Comparison of ENCODE assay signal across 1 cellular context in the genomic region with DNA sequence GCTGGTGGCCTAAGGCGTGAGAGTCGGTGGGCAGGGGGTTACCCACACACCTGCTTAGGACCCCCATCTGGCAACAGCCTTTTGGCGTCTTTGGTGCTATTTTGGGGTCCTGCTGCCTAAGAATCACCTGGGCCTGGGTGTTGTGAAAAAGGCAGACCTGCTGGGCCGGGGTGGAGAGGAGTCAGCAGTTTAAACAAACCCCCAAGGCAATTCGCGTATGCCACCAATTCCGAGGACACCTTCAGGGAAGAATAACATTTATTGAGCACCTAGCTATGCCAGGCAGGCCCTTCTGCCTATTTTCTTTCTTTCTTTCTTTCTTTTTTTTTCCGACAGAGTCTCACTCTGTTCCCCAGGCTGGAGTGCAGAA.
TF ChIP-seq lines count a peak whose summit lies in the region.

No MANE protein-coding gene starts in this region.

TF ChIP-seq in HepG2, 621 proteins besides CTCF, POLR2A, EP300 and RAD21 (continued from another document):
- TF ChIP-seq, protein P1, sequence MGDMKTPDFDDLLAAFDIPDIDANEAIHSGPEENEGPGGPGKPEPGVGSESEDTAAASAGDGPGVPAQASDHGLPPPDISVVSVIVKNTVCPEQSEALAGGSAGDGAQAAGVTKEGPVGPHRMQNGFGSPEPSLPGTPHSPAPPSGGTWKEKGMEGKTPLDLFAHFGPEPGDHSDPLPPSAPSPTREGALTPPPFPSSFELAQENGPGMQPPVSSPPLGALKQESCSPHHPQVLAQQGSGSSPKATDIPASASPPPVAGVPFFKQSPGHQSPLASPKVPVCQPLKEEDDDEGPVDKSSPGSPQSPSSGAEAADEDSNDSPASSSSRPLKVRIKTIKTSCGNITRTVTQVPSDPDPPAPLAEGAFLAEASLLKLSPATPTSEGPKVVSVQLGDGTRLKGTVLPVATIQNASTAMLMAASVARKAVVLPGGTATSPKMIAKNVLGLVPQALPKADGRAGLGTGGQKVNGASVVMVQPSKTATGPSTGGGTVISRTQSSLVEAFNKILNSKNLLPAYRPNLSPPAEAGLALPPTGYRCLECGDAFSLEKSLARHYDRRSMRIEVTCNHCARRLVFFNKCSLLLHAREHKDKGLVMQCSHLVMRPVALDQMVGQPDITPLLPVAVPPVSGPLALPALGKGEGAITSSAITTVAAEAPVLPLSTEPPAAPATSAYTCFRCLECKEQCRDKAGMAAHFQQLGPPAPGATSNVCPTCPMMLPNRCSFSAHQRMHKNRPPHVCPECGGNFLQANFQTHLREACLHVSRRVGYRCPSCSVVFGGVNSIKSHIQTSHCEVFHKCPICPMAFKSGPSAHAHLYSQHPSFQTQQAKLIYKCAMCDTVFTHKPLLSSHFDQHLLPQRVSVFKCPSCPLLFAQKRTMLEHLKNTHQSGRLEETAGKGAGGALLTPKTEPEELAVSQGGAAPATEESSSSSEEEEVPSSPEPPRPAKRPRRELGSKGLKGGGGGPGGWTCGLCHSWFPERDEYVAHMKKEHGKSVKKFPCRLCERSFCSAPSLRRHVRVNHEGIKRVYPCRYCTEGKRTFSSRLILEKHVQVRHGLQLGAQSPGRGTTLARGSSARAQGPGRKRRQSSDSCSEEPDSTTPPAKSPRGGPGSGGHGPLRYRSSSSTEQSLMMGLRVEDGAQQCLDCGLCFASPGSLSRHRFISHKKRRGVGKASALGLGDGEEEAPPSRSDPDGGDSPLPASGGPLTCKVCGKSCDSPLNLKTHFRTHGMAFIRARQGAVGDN (CRISPR knock-in tag; IDR thresholded peaks at IDR 0.05), result peak; percentile 8; the same call in 1 of the 2 replicates
- TF ChIP-seq ZNF747 (CRISPR knock-in tag; IDR thresholded peaks at IDR 0.05; ENCODE audit: borderline replicate concordance) (no peak), RXRA (CRISPR knock-in tag; IDR thresholded peaks at IDR 0.05) (no peak), ZBTB7B (CRISPR knock-in tag; IDR thresholded peaks at IDR 0.05) (0 out of 2 replicates have a peak, but pooled peaks have one; percentile 5), ZNF569 (CRISPR knock-in tag; IDR thresholded peaks at IDR 0.05; ENCODE audit: borderline replicate concordance) (no peak)
- TF ChIP-seq, protein P2, sequence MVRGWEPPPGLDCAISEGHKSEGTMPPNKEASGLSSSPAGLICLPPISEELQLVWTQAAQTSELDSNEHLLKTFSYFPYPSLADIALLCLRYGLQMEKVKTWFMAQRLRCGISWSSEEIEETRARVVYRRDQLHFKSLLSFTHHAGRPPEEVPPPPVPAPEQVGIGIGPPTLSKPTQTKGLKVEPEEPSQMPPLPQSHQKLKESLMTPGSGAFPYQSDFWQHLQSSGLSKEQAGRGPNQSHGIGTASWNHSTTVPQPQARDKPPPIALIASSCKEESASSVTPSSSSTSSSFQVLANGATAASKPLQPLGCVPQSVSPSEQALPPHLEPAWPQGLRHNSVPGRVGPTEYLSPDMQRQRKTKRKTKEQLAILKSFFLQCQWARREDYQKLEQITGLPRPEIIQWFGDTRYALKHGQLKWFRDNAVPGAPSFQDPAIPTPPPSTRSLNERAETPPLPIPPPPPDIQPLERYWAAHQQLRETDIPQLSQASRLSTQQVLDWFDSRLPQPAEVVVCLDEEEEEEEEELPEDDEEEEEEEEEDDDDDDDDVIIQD (CRISPR knock-in tag; IDR thresholded peaks at IDR 0.05; ENCODE audit: low read depth), result 0 out of 2 replicates have a peak, but pooled peaks have one; percentile 7
- TF ChIP-seq, protein P3, sequence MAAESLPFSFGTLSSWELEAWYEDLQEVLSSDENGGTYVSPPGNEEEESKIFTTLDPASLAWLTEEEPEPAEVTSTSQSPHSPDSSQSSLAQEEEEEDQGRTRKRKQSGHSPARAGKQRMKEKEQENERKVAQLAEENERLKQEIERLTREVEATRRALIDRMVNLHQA (CRISPR knock-in tag; IDR thresholded peaks at IDR 0.05), result no peak
